In genomic region chr7:834277-834676, GRCh38 we compare ENCODE assay signal across 14 cellular contexts. TPM values are rescaled to one million over a fixed set of nuclear protein-coding genes. Genes with fewer than 3 reads are reported as not detected.
DNase-seq lines count a peak whose midpoint lies in the region; ATAC-seq, FAIRE-seq and TF ChIP-seq lines count a peak whose summit lies in the region.
"Had no signal": no experiment of that assay in that cellular context is flagged by ENCODE, and none has a peak within 500 bp of the region (broad histone marks: within the 10 kb centered on the region; RNA-seq: fewer than 3 reads in every experiment).

No MANE protein-coding gene starts in this region.

- H3K18ac ChIP-seq in IMR-90 (ENCODE audit: low read depth, low read length): no peak overlapping the region

- TF ChIP-seq RAD21 in IMR-90 (IDR thresholded peaks at IDR 0.05; ENCODE audit: low read length): no peak

- H2AK9ac ChIP-seq in IMR-90 (replicated peaks; ENCODE audit: low read depth, low read length, poor library complexity): no peak overlapping the region

- H3K4me3 Mint-ChIP-seq in stimulated activated naive B cell treated with anti-CD40 and anti-IgM and Interleukin-4, amounts not matched to agents 10 μg/mL and 1 μg/mL and 100 μg/mL, for 72 hours: no peak overlapping the region

- peaks cover 28 to 84% of the 10 kb centered on the region in 2 experiments for H3K79me1 ChIP-seq in IMR-90 (ENCODE audit: low read depth in 1 of 2, low read length in 2 of 2)

- H3K27me3 ChIP-seq in IMR-90 (ENCODE audit: control insufficient read depth, insufficient read depth, low read length): no peaks in the 10 kb centered on the region
- H3K27me3 ChIP-seq in body of pancreas: no peaks in the 10 kb centered on the region
- no peaks in the 10 kb centered on the region for H3K27me3 ChIP-seq in keratinocyte (ENCODE audit: control insufficient read depth, extremely low read depth, insufficient read depth, low read length)

- no peak overlapping the region for H3K4me3 ChIP-seq in IMR-90 (ENCODE audit: insufficient read depth, low read depth, low read length)
- no peak overlapping the region for H3K4me3 ChIP-seq in body of pancreas
- no peak overlapping the region for H3K4me3 ChIP-seq in keratinocyte (ENCODE audit: control insufficient read depth in 2 of 3, extremely low read depth in 1 of 3, insufficient read depth in 2 of 3, low read depth in 1 of 3, low read length in 3 of 3)
- H3K4me3 ChIP-seq: lung had no signal

- H3K27me3 Mint-ChIP-seq in stimulated activated naive B cell treated with anti-CD40 and anti-IgM and Interleukin-4, amounts not matched to agents 10 μg/mL and 1 μg/mL and 100 μg/mL, for 72 hours: no peaks in the 10 kb centered on the region

- H4K91ac ChIP-seq in IMR-90 (ENCODE audit: insufficient read depth, low read depth, low read length): no peak overlapping the region

- H3K4ac ChIP-seq in IMR-90 (ENCODE audit: low read depth, low read length): no peak overlapping the region

- no TSS peak for BruUV-seq in IMR-90 (replicated peaks; lab: Mats Ljungman, UMichigan)

- in situ Hi-C loops in IMR-90 (cut with MboI; ENCODE audit: low sequenced_read_pairs): no loop called here

- dilution Hi-C loops in IMR-90 (cut with HindIII; ENCODE audit: low sequenced_read_pairs, unreplicated experiment) (no loop called here), keratinocyte (cut with MboI; ENCODE audit: extremely low pct_ligation_motif_present, low sequenced_read_pairs) (no loop called here)

- no peak overlapping the region for H3K4me2 ChIP-seq in IMR-90 (ENCODE audit: low read depth, low read length)
- H3K4me2 ChIP-seq in keratinocyte (ENCODE audit: control insufficient read depth, extremely low read depth, insufficient read depth, low read depth, low read length): no peak overlapping the region

- no peak overlapping the region for H2BK5ac ChIP-seq in IMR-90 (ENCODE audit: low read depth, low read length, poor library complexity, severe bottlenecking)

- H3K9ac ChIP-seq in IMR-90 (ENCODE audit: low read depth, low read length): no peak overlapping the region
- peak overlapping the region; percentile 97 for H3K9ac ChIP-seq in keratinocyte (ENCODE audit: control insufficient read depth, extremely low read depth, insufficient read depth, low read length)

- H2AFZ ChIP-seq in IMR-90 (replicated peaks; ENCODE audit: low read length, poor library complexity) (no peak overlapping the region), keratinocyte (ENCODE audit: control insufficient read depth, low read length) (no peak overlapping the region)

- H3K23ac ChIP-seq in IMR-90 (ENCODE audit: low read depth, low read length): no peak overlapping the region

- H4K5ac ChIP-seq in IMR-90 (ENCODE audit: low read depth, low read length): no peak overlapping the region

- H3K4me1 Mint-ChIP-seq in stimulated activated naive B cell treated with anti-CD40 and anti-IgM and Interleukin-4, amounts not matched to agents 10 μg/mL and 1 μg/mL and 100 μg/mL, for 72 hours: peaks cover 40 to 50% of the 10 kb centered on the region in 2 donors

- H3K9me1 ChIP-seq in IMR-90 (ENCODE audit: insufficient read depth, low read length) (peaks cover 21% of the 10 kb centered on the region), keratinocyte (ENCODE audit: control insufficient read depth, extremely low read depth, insufficient read depth, low read length) (no peaks in the 10 kb centered on the region)

- H3K27ac ChIP-seq in IMR-90 (ENCODE audit: insufficient read depth, low read length) (no peak overlapping the region), body of pancreas (peak overlapping the region in 3 of 4 donors; percentile 42 to 92 (median 84)), keratinocyte (ENCODE audit: control insufficient read depth, insufficient read depth, low read length) (peak overlapping the region; percentile 100)
- H3K27ac ChIP-seq: neutrophil had no signal

- POLR2A ChIA-PET in IMR-90 (lab: Charles Lee; ENCODE audit: unreplicated experiment): no interaction called here

- no peak overlapping the region for H2BK120ac ChIP-seq in IMR-90 (ENCODE audit: low read depth, low read length)

- WGBS in IMR-90 (ENCODE audit: extremely low coverage in 2 of 2, insufficient read length in 1 of 2), 2 experiments: 93% methylated on average over 6 of the region's 12 CpGs; no CpG with 5 or more reads in 1 of the 2 experiments
- WGBS in body of pancreas, 2 donors: 91 to 93% methylated on average over 7 to 12 of the region's 12 CpGs

- ATAC-seq in IMR-90 (ENCODE audit: low read depth) (no peak), body of pancreas (no peak)
- no peak for ATAC-seq in stimulated activated naive B cell treated with anti-CD40 and anti-IgM and Interleukin-4, amounts not matched to agents 10 μg/mL and 1 μg/mL and 100 μg/mL, for 72 hours (replicated peaks)

- H3K79me2 ChIP-seq in keratinocyte (ENCODE audit: control insufficient read depth, insufficient read depth, low read length): peaks cover 54% of the 10 kb centered on the region

- H3K9me3 ChIP-seq in IMR-90 (ENCODE audit: control insufficient read depth, insufficient read depth, low read length): no peaks in the 10 kb centered on the region
- H3K9me3 ChIP-seq in body of pancreas: no peaks in the 10 kb centered on the region
- no peaks in the 10 kb centered on the region for H3K9me3 ChIP-seq in keratinocyte (ENCODE audit: control insufficient read depth, low read depth, low read length)
- H3K9me3 ChIP-seq: neutrophil had no signal

- H3K4me1 ChIP-seq in IMR-90 (ENCODE audit: control insufficient read depth, insufficient read depth, low read length) (peaks cover 22% of the 10 kb centered on the region), body of pancreas (peaks cover 38% of the 10 kb centered on the region), keratinocyte (ENCODE audit: control insufficient read depth, extremely low read depth, insufficient read depth, low read length) (peaks cover 71% of the 10 kb centered on the region)

- H2BK20ac ChIP-seq in IMR-90 (ENCODE audit: low read depth, low read length): no peak overlapping the region

- no peak for TF ChIP-seq CTCF in IMR-90 (conservative IDR thresholded peaks at IDR 0.05; ENCODE audit: low read depth, low read length)
- no peak for TF ChIP-seq CTCF in body of pancreas (IDR thresholded peaks at IDR 0.05)
- TF ChIP-seq CTCF in keratinocyte (optimal IDR thresholded peaks at IDR 0.05 in 1 of 3, IDR thresholded peaks at IDR 0.05 in 1 of 3, conservative IDR thresholded peaks at IDR 0.05 in 1 of 3; ENCODE audit: extremely low read depth in 1 of 3, insufficient read depth in 2 of 3, low read length in 3 of 3): no peak

- no peak for FAIRE-seq in keratinocyte (lab: Jason Lieb, UNC)

- H4K8ac ChIP-seq in IMR-90 (ENCODE audit: low read depth in 2 of 2, low read length in 2 of 2): no peak overlapping the region

- intact Hi-C loops in IMR-90 (cut with micrococcal nuclease) (no loop called here), body of pancreas (cut with DNase I) (no loop called here)

- DNase-seq in IMR-90 (no peak), body of pancreas (no peak), keratinocyte (ENCODE audit: low read depth, low spot score) (no peak), SK-N-DZ (ENCODE audit: low spot score) (no peak), ecto neural progenitor cell (ENCODE audit: low spot score) (no peak), HT-29 (ENCODE audit: low spot score) (no peak)
- no peak for DNase-seq in stimulated activated naive B cell treated with anti-CD40 and anti-IgM and Interleukin-4, amounts not matched to agents 10 μg/mL and 1 μg/mL and 100 μg/mL, for 72 hours
- no peak for DNase-seq in stimulated activated CD4-positive, alpha-beta T cell treated with anti-CD3 and anti-CD28 coated beads, Interleukin-2, amount 100 ng/mL, for 24 hours
- DNase-seq: activated CD4-positive, alpha-beta T cell treated with anti-CD3 and anti-CD28 coated beads for 48 hours; NCI-H187 treated with DMSO at 0.1 percent for 48 hours; NCI-H526 treated with DMSO at 0.1 percent for 48 hours; stimulated activated CD4-positive, alpha-beta T cell treated with anti-CD3 and anti-CD28 coated beads, Interleukin-12 subunit alpha, Interleukin-12 subunit beta, amount 100 ng/mL, for 4 hours had no signal

- no peak for TF ChIP-seq POLR2A in IMR-90 (IDR thresholded peaks at IDR 0.05; ENCODE audit: low read depth, low read length)
- no peak for TF ChIP-seq POLR2A in body of pancreas (IDR thresholded peaks at IDR 0.05)

- H3K27ac Mint-ChIP-seq in stimulated activated naive B cell treated with anti-CD40 and anti-IgM and Interleukin-4, amounts not matched to agents 10 μg/mL and 1 μg/mL and 100 μg/mL, for 72 hours: peak overlapping the region; percentile 81

- peaks cover 60% of the 10 kb centered on the region for H4K20me1 ChIP-seq in IMR-90 (ENCODE audit: insufficient read depth, low read length)
- H4K20me1 ChIP-seq in keratinocyte (ENCODE audit: control insufficient read depth, extremely low read depth, insufficient read depth, low read length): no peaks in the 10 kb centered on the region

- H3K36me3 ChIP-seq in IMR-90 (ENCODE audit: control insufficient read depth, insufficient read depth, low read length) (peaks cover 15% of the 10 kb centered on the region), body of pancreas (replicated peaks in 1 of 2; ENCODE audit: insufficient read depth in 1 of 2, low read depth in 2 of 2) (peaks cover 0 to 6% of the 10 kb centered on the region in 2 donors), keratinocyte (ENCODE audit: control insufficient read depth in 2 of 2, extremely low read depth in 1 of 2, insufficient read depth in 2 of 2, low read length in 2 of 2) (peaks cover 8 to 14% of the 10 kb centered on the region in 2 experiments)
- H3K36me3 ChIP-seq: neutrophil had no signal

- no peak overlapping the region for H2BK15ac ChIP-seq in IMR-90 (ENCODE audit: low read depth, low read length)

- H3K9me3 Mint-ChIP-seq in stimulated activated naive B cell treated with anti-CD40 and anti-IgM and Interleukin-4, amounts not matched to agents 10 μg/mL and 1 μg/mL and 100 μg/mL, for 72 hours: peaks cover 0 to 5% of the 10 kb centered on the region in 2 donors

- no peak overlapping the region for H3K14ac ChIP-seq in IMR-90 (replicated peaks; ENCODE audit: low read depth, low read length)

- CTCF ChIA-PET in IMR-90 (lab: Yijun Ruan, JAX): interaction anchor here (1.1 kb wide), 1 partner anchor 9 kb away, joined by 3 read pairs; no protein-coding TSS in a partner anchor

- 0 out of 2 replicates have a peak overlapping the region, but pooled peaks have one; percentile 5 for H2AK5ac ChIP-seq in IMR-90 (ENCODE audit: low read depth, low read length)

- H3K56ac ChIP-seq in IMR-90 (ENCODE audit: extremely low read depth, insufficient read depth, low read length): no peak overlapping the region

- peaks cover 26 to 50% of the 10 kb centered on the region in 2 donors for H3K36me3 Mint-ChIP-seq in stimulated activated naive B cell treated with anti-CD40 and anti-IgM and Interleukin-4, amounts not matched to agents 10 μg/mL and 1 μg/mL and 100 μg/mL, for 72 hours

RNA-seq across cellular contexts. Expression of gene SUN1, which starts 2.0 kb away (rescaled TPM):
- total RNA-seq in IMR-90 (2012; rRNA removed): 113 and 129 TPM in 2 replicates
- polyA plus RNA-seq in IMR-90 (2012; rRNA removed): 155 and 239 TPM in 2 replicates
- 84.1 and 183 TPM in 2 replicates for polyA plus RNA-seq in IMR-90 (2012; cell fraction: cytosol; rRNA removed)
- polyA plus RNA-seq in IMR-90 (2012; cell fraction: nucleus; rRNA removed; ENCODE audit: low replicate concordance): 1,009 and 1,044 TPM in 2 replicates
- total RNA-seq in body of pancreas: 100 to 1,000 TPM in 1 of 2 donors, 10 to 100 TPM in 1; 75.8 to 122 TPM
- polyA plus RNA-seq in keratinocyte: 164 to 176 TPM (median 166 TPM) in 3 replicates
- polyA plus RNA-seq in keratinocyte (2011; ENCODE audit: low read depth): 137 TPM
- polyA plus RNA-seq in keratinocyte (2011; cell fraction: cytosol; rRNA removed): 31.1 and 40.2 TPM in 2 replicates
- polyA plus RNA-seq in keratinocyte (2011; cell fraction: nucleus; rRNA removed): 411 and 514 TPM in 2 replicates
- polyA plus RNA-seq in keratinocyte (2012; ENCODE audit: low replicate concordance): 103 and 107 TPM in 2 replicates
- 141 to 263 TPM (median 162 TPM) in 3 replicates for polyA minus RNA-seq in keratinocyte
- 93.2 TPM for polyA minus RNA-seq in keratinocyte (2011; cell fraction: cytosol; rRNA and poly(A)+ RNA removed)
- 326 and 435 TPM in 2 replicates for polyA minus RNA-seq in keratinocyte (2011; cell fraction: nucleus; rRNA and poly(A)+ RNA removed)
- polyA plus RNA-seq in SK-N-DZ (2014; cell fraction: cytosol; rRNA removed): 120 and 153 TPM in 2 replicates
- 448 and 810 TPM in 2 replicates for polyA plus RNA-seq in SK-N-DZ (2014; cell fraction: nucleus; rRNA removed)
- 145 and 200 TPM in 2 replicates for total RNA-seq in HT-29 (2014; rRNA removed; shearing (Covaris generic))

RNA-seq across cellular contexts. Expression of gene GET4, which starts 42.1 kb away (rescaled TPM):
- total RNA-seq in IMR-90 (2012; rRNA removed) (10.6 and 11.3 TPM in 2 replicates), body of pancreas (10 to 100 TPM; 34.8 to 42.2 TPM)
- polyA plus RNA-seq in IMR-90 (2012; rRNA removed) (30.9 and 37.2 TPM in 2 replicates), keratinocyte (21.1 to 32.0 TPM (median 22.9 TPM) in 3 replicates)
- 25.9 and 35.9 TPM in 2 replicates for polyA plus RNA-seq in IMR-90 (2012; cell fraction: cytosol; rRNA removed)
- polyA plus RNA-seq in IMR-90 (2012; cell fraction: nucleus; rRNA removed; ENCODE audit: low replicate concordance): 104 and 238 TPM in 2 replicates
- 40.4 TPM for polyA plus RNA-seq in keratinocyte (2011; ENCODE audit: low read depth)
- polyA plus RNA-seq in keratinocyte (2011; cell fraction: cytosol; rRNA removed): 14.0 and 26.1 TPM in 2 replicates
- polyA plus RNA-seq in keratinocyte (2011; cell fraction: nucleus; rRNA removed): 50.3 and 70.5 TPM in 2 replicates
- polyA plus RNA-seq in keratinocyte (2012; ENCODE audit: low replicate concordance): 26.7 and 47.3 TPM in 2 replicates
- 9.3 to 11.1 TPM (median 10.1 TPM) in 3 replicates for polyA minus RNA-seq in keratinocyte
- polyA minus RNA-seq in keratinocyte (2011; cell fraction: cytosol; rRNA and poly(A)+ RNA removed): 33.4 TPM
- 10.4 and 14.1 TPM in 2 replicates for polyA minus RNA-seq in keratinocyte (2011; cell fraction: nucleus; rRNA and poly(A)+ RNA removed)
- polyA plus RNA-seq in SK-N-DZ (2014; cell fraction: cytosol; rRNA removed): 58.8 and 60.9 TPM in 2 replicates
- 132 and 195 TPM in 2 replicates for polyA plus RNA-seq in SK-N-DZ (2014; cell fraction: nucleus; rRNA removed)
- 228 and 253 TPM in 2 replicates for total RNA-seq in HT-29 (2014; rRNA removed; shearing (Covaris generic))
